9 cellular contexts compared by ENCODE assay signal in genomic region chr16:1538804-1539520, GRCh38. TPM values are rescaled to one million over a fixed set of nuclear protein-coding genes. Genes with fewer than 3 reads are reported as not detected.
DNase-seq lines count a peak whose midpoint lies in the region; ATAC-seq, FAIRE-seq and TF ChIP-seq lines count a peak whose summit lies in the region.
"Had no signal": no experiment of that assay in that cellular context is flagged by ENCODE, and none has a peak within 500 bp of the region (broad histone marks: within the 10 kb centered on the region; RNA-seq: fewer than 3 reads in every experiment).

No MANE protein-coding gene starts in this region.

- no peak overlapping the region for H3K4me2 ChIP-seq in DOHH2 (ENCODE audit: low read length)
- H3K4me2 ChIP-seq in HepG2 (ENCODE audit: low read depth, low read length) = no peak overlapping the region

- DNase-seq in NAMALWA (ENCODE audit: low spot score) (peak; percentile 59), HepG2 (ENCODE audit: low spot score) (no peak), inferior parietal cortex (ENCODE audit: extremely low spot score) (no peak), DMS79 treated with DMSO at 0.1 percent for 48 hours (lab: John Stamatoyannopoulos, UW) (no peak), SJCRH30 (no peak)
- peak; percentile 13 for DNase-seq in activated CD8-positive, alpha-beta memory T cell treated with anti-CD3 and anti-CD28 coated beads, Interleukin-2, amount 50 U/mL, for 4 hours
- DNase-seq: NCI-H2029 treated with DMSO at 0.1 percent for 48 hours had no signal

- H3F3A ChIP-seq in DOHH2 (ENCODE audit: control insufficient read depth, insufficient read depth) = 0 out of 2 replicates have a peak, but pooled peaks cover 3% of the 10 kb centered on the region

- H3K4me1 ChIP-seq in DOHH2 (ENCODE audit: control insufficient read depth, low read length) = peaks cover 10% of the 10 kb centered on the region
- no peaks in the 10 kb centered on the region for H3K4me1 ChIP-seq in HepG2 (ENCODE audit: insufficient read depth, low read length)
- H3K4me1 ChIP-seq in SJCRH30 = peaks cover 23% of the 10 kb centered on the region

- CTCF ChIA-PET in HepG2 (lab: Yijun Ruan, JAX; ENCODE audit: low intra/inter-chr PET ratio, low total read pairs) = no interaction called here

- FAIRE-seq in HepG2 (lab: Jason Lieb, UNC) = no peak

- H3K9ac ChIP-seq in HepG2 (ENCODE audit: insufficient read depth, low read depth, low read length) = no peak overlapping the region

- TF ChIP-seq RAD21 in HepG2 (CRISPR knock-in tag; IDR thresholded peaks at IDR 0.05) = no peak

- H3K9me3 ChIP-seq in DOHH2 (ENCODE audit: control insufficient read depth, insufficient read depth, low read length) (no peaks in the 10 kb centered on the region), HepG2 (ENCODE audit: low read length) (no peaks in the 10 kb centered on the region), SJCRH30 (replicated peaks) (no peaks in the 10 kb centered on the region)

- in situ Hi-C loops in HepG2 (cut with HindIII; ENCODE audit: extremely low pct_ligation_motif_present, low pct_unique_long_range_greater_than_20kb) = no loop called here

- TF ChIP-seq CTCF in DOHH2 (IDR thresholded peaks at IDR 0.05; ENCODE audit: low read depth, low read length, poor library complexity, severe bottlenecking) (peak; percentile 63), HepG2 (CRISPR knock-in tag; IDR thresholded peaks at IDR 0.05) (peak; percentile 54)

- WGBS in HepG2 (ENCODE audit: low lambda C conversion rate) = 87% methylated on average over 13 of the region's 22 CpGs

- H2AFZ ChIP-seq in HepG2 (ENCODE audit: low read length) = no peak overlapping the region

- H3K27ac ChIP-seq in DOHH2 (ENCODE audit: low read depth, low read length) (no peak overlapping the region), HepG2 (ENCODE audit: extremely low read length, insufficient read depth, low read length) (no peak overlapping the region), SJCRH30 (no peak overlapping the region)

- no peaks in the 10 kb centered on the region for H3K36me3 ChIP-seq in DOHH2 (ENCODE audit: control insufficient read depth, low read length)
- no peaks in the 10 kb centered on the region for H3K36me3 ChIP-seq in HepG2 (replicated peaks in 1 of 2; ENCODE audit: control insufficient read depth in 1 of 2, insufficient read depth in 2 of 2, low read length in 2 of 2)
- H3K36me3 ChIP-seq in SJCRH30 = no peaks in the 10 kb centered on the region

- TF ChIP-seq POLR2A in HepG2 (IDR thresholded peaks at IDR 0.05; ENCODE audit: insufficient read depth in 1 of 2, low read depth in 2 of 2, low read length in 2 of 2) = no peak

- no peaks in the 10 kb centered on the region for H3K79me2 ChIP-seq in DOHH2 (ENCODE audit: control insufficient read depth, low read length)
- H3K79me2 ChIP-seq in HepG2 (ENCODE audit: insufficient read depth, low read length) = no peaks in the 10 kb centered on the region

- no TSS peak for BruUV-seq in HepG2 (replicated peaks; lab: Mats Ljungman, UMichigan)

- no peak overlapping the region for H3K4me3 ChIP-seq in DOHH2 (ENCODE audit: low read length)
- no peak overlapping the region for H3K4me3 ChIP-seq in HepG2 (replicated peaks in 1 of 3; ENCODE audit: insufficient read depth in 1 of 3, low read depth in 2 of 3, low read length in 3 of 3)
- H3K4me3 ChIP-seq in SJCRH30 = no peak overlapping the region

- peak; percentile 41 for ATAC-seq in HepG2
- no peak for ATAC-seq in HG03159 (IDR thresholded peaks at IDR 0.05; ENCODE audit: unreplicated experiment)

- intact Hi-C loops in HepG2 (cut with micrococcal nuclease; ENCODE audit: unreplicated experiment) = no loop called here

- no peaks in the 10 kb centered on the region for H3K9me2 ChIP-seq in DOHH2 (replicated peaks; ENCODE audit: control insufficient read depth, low read length)

- POLR2A ChIA-PET in HepG2 (lab: Yijun Ruan, JAX) = no interaction called here

- no peak for TF ChIP-seq EP300 in HepG2 (IDR thresholded peaks at IDR 0.05; ENCODE audit: low read depth in 2 of 2, low read length in 2 of 2)
- TF ChIP-seq EP300 in HepG2 (CRISPR knock-in tag; IDR thresholded peaks at IDR 0.05; ENCODE audit: borderline replicate concordance) = no peak

- H3K27me3 ChIP-seq in DOHH2 (ENCODE audit: control insufficient read depth, low read length) (no peaks in the 10 kb centered on the region), HepG2 (ENCODE audit: control insufficient read depth in 1 of 2, insufficient read depth in 2 of 2, low read length in 2 of 2) (no peaks in the 10 kb centered on the region), SJCRH30 (no peaks in the 10 kb centered on the region)

- no peaks in the 10 kb centered on the region for H4K20me1 ChIP-seq in DOHH2 (ENCODE audit: control insufficient read depth, insufficient read depth, low read depth, low read length)
- no peaks in the 10 kb centered on the region for H4K20me1 ChIP-seq in HepG2 (ENCODE audit: insufficient read depth, low read length)

RNA-seq across cellular contexts. Expression of gene TMEM204, which starts 5.5 kb away (rescaled TPM):
- not detected in 2 replicates for total RNA-seq in HepG2 (2016; rRNA removed; fragmentation: Illumina TruSeq; extraction: Trizol)
- not detected in 2 replicates for total RNA-seq in HepG2 (2016; cell fraction: cytosol; rRNA removed; fragmentation: Illumina TruSeq; extraction: Trizol; ENCODE audit: low read depth)
- not detected in 2 replicates for total RNA-seq in HepG2 (2016; cell fraction: insoluble cytoplasmic fraction; rRNA removed; fragmentation: Illumina TruSeq; extraction: Trizol)
- total RNA-seq in HepG2 (2016; cell fraction: membrane; rRNA removed; fragmentation: Illumina TruSeq; extraction: Trizol) = not detected in 2 replicates
- total RNA-seq in HepG2 (2016; cell fraction: nucleus; rRNA removed; fragmentation: Illumina TruSeq; extraction: Trizol) = not detected in 2 replicates
- polyA plus RNA-seq in HepG2 (2011; rRNA removed) = not detected in 2 replicates
- not detected in 2 replicates for polyA plus RNA-seq in HepG2 (2011; cell fraction: cytosol; rRNA removed)
- not detected in 2 replicates for polyA plus RNA-seq in HepG2 (2011; cell fraction: nucleus; rRNA removed)
- not detected in 2 replicates for polyA plus RNA-seq in HepG2 (2012)
- polyA plus RNA-seq in HepG2 (2016; cell fraction: cytosol; fragmentation: Illumina TruSeq; extraction: Trizol; ENCODE audit: low read depth) = not detected in 2 replicates
- not detected in 2 replicates for polyA plus RNA-seq in HepG2 (2016; cell fraction: insoluble cytoplasmic fraction; fragmentation: Illumina TruSeq; extraction: Trizol; ENCODE audit: low read depth)
- not detected in 2 replicates for polyA plus RNA-seq in HepG2 (2016; cell fraction: membrane; fragmentation: Illumina TruSeq; extraction: Trizol; ENCODE audit: low read depth)
- not detected in 2 replicates for polyA plus RNA-seq in HepG2 (2016; cell fraction: nucleus; fragmentation: Illumina TruSeq; extraction: Trizol; ENCODE audit: insufficient read depth, low read depth)
- not detected in 2 replicates for polyA minus RNA-seq in HepG2 (2011; rRNA and poly(A)+ RNA removed; ENCODE audit: low replicate concordance)
- not detected in 2 replicates for polyA minus RNA-seq in HepG2 (2011; cell fraction: cytosol; rRNA and poly(A)+ RNA removed)
- polyA minus RNA-seq in HepG2 (2011; cell fraction: nucleus; rRNA and poly(A)+ RNA removed) = not detected in 2 replicates
- 1.1 and 1.2 TPM in 2 replicates for total RNA-seq in SJCRH30 (2014; rRNA removed; shearing (Covaris generic))

RNA-seq across cellular contexts. Expression of gene TELO2, which starts 45.8 kb away (rescaled TPM):
- 8.9 and 17.9 TPM in 2 replicates for total RNA-seq in HepG2 (2016; rRNA removed; fragmentation: Illumina TruSeq; extraction: Trizol)
- 4.6 and 5.6 TPM in 2 replicates for total RNA-seq in HepG2 (2016; cell fraction: cytosol; rRNA removed; fragmentation: Illumina TruSeq; extraction: Trizol; ENCODE audit: low read depth)
- 8.4 and 19.3 TPM in 2 replicates for total RNA-seq in HepG2 (2016; cell fraction: insoluble cytoplasmic fraction; rRNA removed; fragmentation: Illumina TruSeq; extraction: Trizol)
- total RNA-seq in HepG2 (2016; cell fraction: membrane; rRNA removed; fragmentation: Illumina TruSeq; extraction: Trizol) = 5.9 and 7.0 TPM in 2 replicates
- 21.0 and 26.7 TPM in 2 replicates for total RNA-seq in HepG2 (2016; cell fraction: nucleus; rRNA removed; fragmentation: Illumina TruSeq; extraction: Trizol)
- polyA plus RNA-seq in HepG2 (2011; rRNA removed) = 10.1 and 12.5 TPM in 2 replicates
- polyA plus RNA-seq in HepG2 (2011; cell fraction: cytosol; rRNA removed) = 4.0 and 7.4 TPM in 2 replicates
- polyA plus RNA-seq in HepG2 (2011; cell fraction: nucleus; rRNA removed) = 188 and 244 TPM in 2 replicates
- polyA plus RNA-seq in HepG2 (2012) = 11.3 and 13.8 TPM in 2 replicates
- 1.7 and 2.3 TPM in 2 replicates for polyA plus RNA-seq in HepG2 (2016; cell fraction: cytosol; fragmentation: Illumina TruSeq; extraction: Trizol; ENCODE audit: low read depth)
- polyA plus RNA-seq in HepG2 (2016; cell fraction: insoluble cytoplasmic fraction; fragmentation: Illumina TruSeq; extraction: Trizol; ENCODE audit: low read depth) = 9.6 and 13.7 TPM in 2 replicates
- 2.9 and 3.2 TPM in 2 replicates for polyA plus RNA-seq in HepG2 (2016; cell fraction: membrane; fragmentation: Illumina TruSeq; extraction: Trizol; ENCODE audit: low read depth)
- polyA plus RNA-seq in HepG2 (2016; cell fraction: nucleus; fragmentation: Illumina TruSeq; extraction: Trizol; ENCODE audit: insufficient read depth, low read depth) = 87.0 and 87.4 TPM in 2 replicates
- 11.5 and 12.7 TPM in 2 replicates for polyA minus RNA-seq in HepG2 (2011; rRNA and poly(A)+ RNA removed; ENCODE audit: low replicate concordance)
- 6.3 and 9.0 TPM in 2 replicates for polyA minus RNA-seq in HepG2 (2011; cell fraction: cytosol; rRNA and poly(A)+ RNA removed)
- polyA minus RNA-seq in HepG2 (2011; cell fraction: nucleus; rRNA and poly(A)+ RNA removed) = 18.6 and 19.7 TPM in 2 replicates
- 21.9 and 27.9 TPM in 2 replicates for total RNA-seq in SJCRH30 (2014; rRNA removed; shearing (Covaris generic))

RNA-seq across cellular contexts. Expression of gene PTX4, which starts 50.2 kb away (rescaled TPM):
- not detected in 2 replicates for total RNA-seq in HepG2 (2016; rRNA removed; fragmentation: Illumina TruSeq; extraction: Trizol)
- total RNA-seq in HepG2 (2016; cell fraction: cytosol; rRNA removed; fragmentation: Illumina TruSeq; extraction: Trizol; ENCODE audit: low read depth) = not detected in 2 replicates
- total RNA-seq in HepG2 (2016; cell fraction: insoluble cytoplasmic fraction; rRNA removed; fragmentation: Illumina TruSeq; extraction: Trizol) = not detected in 2 replicates
- not detected in 2 replicates for total RNA-seq in HepG2 (2016; cell fraction: membrane; rRNA removed; fragmentation: Illumina TruSeq; extraction: Trizol)
- total RNA-seq in HepG2 (2016; cell fraction: nucleus; rRNA removed; fragmentation: Illumina TruSeq; extraction: Trizol) = not detected in 2 replicates
- 0.04 TPM in 1 of 2 replicates, not detected in the other for polyA plus RNA-seq in HepG2 (2011; rRNA removed)
- 0.04 TPM in 1 of 2 replicates, not detected in the other for polyA plus RNA-seq in HepG2 (2011; cell fraction: cytosol; rRNA removed)
- polyA plus RNA-seq in HepG2 (2011; cell fraction: nucleus; rRNA removed) = not detected in 2 replicates
- polyA plus RNA-seq in HepG2 (2012) = not detected in 2 replicates
- polyA plus RNA-seq in HepG2 (2016; cell fraction: cytosol; fragmentation: Illumina TruSeq; extraction: Trizol; ENCODE audit: low read depth) = not detected in 2 replicates
- not detected in 2 replicates for polyA plus RNA-seq in HepG2 (2016; cell fraction: insoluble cytoplasmic fraction; fragmentation: Illumina TruSeq; extraction: Trizol; ENCODE audit: low read depth)
- not detected in 2 replicates for polyA plus RNA-seq in HepG2 (2016; cell fraction: membrane; fragmentation: Illumina TruSeq; extraction: Trizol; ENCODE audit: low read depth)
- not detected in 2 replicates for polyA plus RNA-seq in HepG2 (2016; cell fraction: nucleus; fragmentation: Illumina TruSeq; extraction: Trizol; ENCODE audit: insufficient read depth, low read depth)
- polyA minus RNA-seq in HepG2 (2011; rRNA and poly(A)+ RNA removed; ENCODE audit: low replicate concordance) = not detected in 2 replicates
- not detected in 2 replicates for polyA minus RNA-seq in HepG2 (2011; cell fraction: cytosol; rRNA and poly(A)+ RNA removed)
- not detected in 2 replicates for polyA minus RNA-seq in HepG2 (2011; cell fraction: nucleus; rRNA and poly(A)+ RNA removed)
- total RNA-seq in SJCRH30 (2014; rRNA removed; shearing (Covaris generic)) = not detected in 2 replicates

Comparison
In these comparisons a context has a peak if more than half of its experiments do, and no peak if none do; other contexts are left out.
1. DNase-seq: peak in NAMALWA (single experiment) and activated CD8-positive, alpha-beta memory T cell treated with anti-CD3 and anti-CD28 coated beads, Interleukin-2, amount 50 U/mL, for 4 hours (single experiment); none in HepG2 (single experiment), inferior parietal cortex (single experiment), DMS79 treated with DMSO at 0.1 percent for 48 hours (single experiment) and SJCRH30 (0 of 2).